Comparison of ENCODE assay signal across 4 cellular contexts in genomic region chr2:240846309-240846708, GRCh38. TPM values are rescaled to one million over a fixed set of nuclear protein-coding genes. Genes with fewer than 3 reads are reported as not detected.
"Had no signal": no experiment of that assay in that cellular context is flagged by ENCODE, and none has a peak within 500 bp of the region (broad histone marks: within the 10 kb centered on the region; RNA-seq: fewer than 3 reads in every experiment).

No MANE protein-coding gene starts in this region.

RNA-seq across cellular contexts. Expression of gene AGXT, which starts 22.3 kb away (rescaled TPM):
- total RNA-seq: LHCN-M2, M059J, MCF 10A, NCI-H460 had no signal

RNA-seq across cellular contexts. Expression of gene KIF1A, which starts 26.3 kb away (rescaled TPM):
- total RNA-seq: M059J, MCF 10A had no signal

RNA-seq across cellular contexts. Expression of gene MAB21L4, which starts 49.6 kb away (rescaled TPM):
- total RNA-seq: LHCN-M2, M059J, MCF 10A, NCI-H460 had no signal

RNA-seq across cellular contexts. Expression of gene CROCC2, which starts 59.8 kb away (rescaled TPM):
- total RNA-seq: M059J, MCF 10A, NCI-H460 had no signal
